Comparison of ENCODE assay signal across 28 cellular contexts in genomic region chr2:206219957-206220356, GRCh38.
"Had no signal": no experiment of that assay in that cellular context is flagged by ENCODE, and none has a peak within 500 bp of the region (broad histone marks: within the 10 kb centered on the region; RNA-seq: fewer than 3 reads in every experiment).

No MANE protein-coding gene starts in this region.

- H3K27ac Mint-ChIP-seq: dendritic cell treated with granulocyte-macrophage colony-stimulating factor and Interleukin-4, amounts not matched to agents 40 ng/mL and 50 ng/mL, for 4 days; effector memory CD8-positive, alpha-beta T cell; endodermal cell; mesothelial cell of epicardium; naive thymus-derived CD4-positive, alpha-beta T cell had no signal

- DNase-seq: colonic mucosa; cortex of kidney; effector CD8-positive, alpha-beta T cell; effector memory CD8-positive, alpha-beta T cell; endodermal cell; erythroblast; esophagus squamous epithelium; foreskin fibroblast; foreskin melanocyte; gastrocnemius medialis; glutamatergic neuron; head of caudate nucleus; heart right ventricle; hippocampal formation; left cardiac atrium; left lung; left ventricle myocardium superior; lower lobe of right lung; mesendoderm; mucosa of descending colon; naive thymus-derived CD4-positive, alpha-beta T cell had no signal

- H3K27ac ChIP-seq: colonic mucosa, epithelial cell of prostate, esophagus squamous epithelium, gastrocnemius medialis, heart right ventricle, left lung, lower lobe of right lung had no signal

- H3K36me3 ChIP-seq: colonic mucosa, esophagus squamous epithelium, gastrocnemius medialis, heart right ventricle, left lung, lower lobe of right lung had no signal

- H3K4me3 Mint-ChIP-seq: dendritic cell treated with granulocyte-macrophage colony-stimulating factor and Interleukin-4, amounts not matched to agents 40 ng/mL and 50 ng/mL, for 4 days; effector memory CD8-positive, alpha-beta T cell; endodermal cell; mesothelial cell of epicardium; naive thymus-derived CD4-positive, alpha-beta T cell had no signal

- H3K36me3 Mint-ChIP-seq: mesothelial cell of epicardium had no signal

- H3K4me1 ChIP-seq: colonic mucosa, gastrocnemius medialis, left lung, lower lobe of right lung had no signal

- H3K9me3 Mint-ChIP-seq: endodermal cell had no signal

- FAIRE-seq: endometrium, islet of Langerhans, keratinocyte had no signal

- H3K4me3 ChIP-seq: colonic mucosa, esophagus squamous epithelium, gastrocnemius medialis, heart right ventricle, left lung, lower lobe of right lung, mucosa of descending colon had no signal

- H3K9me3 ChIP-seq: colonic mucosa, gastrocnemius medialis, lower lobe of right lung, mucosa of descending colon had no signal

- H3K27me3 ChIP-seq: colonic mucosa had no signal

- ATAC-seq: effector memory CD8-positive, alpha-beta T cell; esophagus mucosa; gastrocnemius medialis; heart right ventricle; left cardiac atrium; left lung; left ventricle myocardium superior; lower lobe of right lung; mucosa of descending colon; naive thymus-derived CD4-positive, alpha-beta T cell had no signal
